Comparison of ENCODE assay signal across 1 cellular context in the genomic region with DNA sequence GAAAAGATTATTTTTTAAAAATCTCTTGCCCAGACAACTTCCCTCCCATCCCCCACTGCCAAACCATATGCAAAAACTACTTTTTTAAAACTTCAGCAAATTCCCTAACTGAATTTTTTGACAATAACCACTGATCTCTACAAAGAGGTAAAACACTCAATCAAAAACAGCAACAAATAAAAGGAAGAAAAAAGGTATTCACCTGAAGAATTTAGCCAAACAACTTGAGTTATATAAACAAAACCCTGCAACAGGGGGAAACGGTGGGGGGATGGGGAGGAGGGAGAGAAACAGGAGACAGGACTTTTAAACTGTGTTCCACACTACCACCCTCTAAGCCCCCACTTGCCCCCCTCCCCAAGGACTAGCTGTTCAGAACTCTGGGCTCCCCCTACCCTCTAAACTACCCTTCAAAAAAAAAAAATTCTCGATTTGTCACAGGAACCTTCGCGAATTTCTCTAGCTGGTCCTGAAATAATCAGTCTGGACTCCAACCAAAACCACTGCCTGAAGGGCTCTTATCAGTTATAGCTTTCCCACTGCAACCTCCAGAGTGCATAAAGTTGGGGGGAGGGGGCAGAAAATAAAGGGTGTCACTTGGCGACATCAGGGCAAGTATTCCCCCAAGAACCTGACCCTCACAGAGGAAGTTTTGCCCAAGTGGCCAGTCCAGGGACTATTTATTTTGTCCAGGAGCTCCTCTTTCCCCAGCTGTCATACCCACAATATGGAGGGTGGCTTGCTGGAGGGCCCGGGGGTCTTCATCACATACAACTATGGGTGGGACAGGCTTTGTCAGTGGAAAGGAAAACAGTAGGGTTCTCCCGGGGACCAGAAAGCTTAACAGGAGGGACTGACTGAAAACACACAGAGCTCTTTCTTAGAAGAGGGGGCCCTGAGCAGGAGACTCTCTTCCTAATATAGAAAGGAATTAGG.
TF ChIP-seq lines count a peak whose summit lies in the region.

No MANE protein-coding gene starts in this region.

TF ChIP-seq in H1, 55 proteins besides CTCF, POLR2A, EP300 and RAD21 (continued from another document):
- peak in 1 of 2 experiments; percentile 40; a peak in 1 of 4 replicates for TF ChIP-seq SIN3A (conservative IDR thresholded peaks at IDR 0.05 in 1 of 2, IDR thresholded peaks at IDR 0.05 in 1 of 2; ENCODE audit: low read depth in 1 of 2, low read length in 2 of 2)
- TF ChIP-seq TAF1 (IDR thresholded peaks at IDR 0.05; ENCODE audit: low read depth, low read length) = 0 out of 2 replicates have a peak, but pooled peaks have one; percentile 6
